25 cellular contexts compared by ENCODE assay signal in genomic region chr1:1092149-1092855, GRCh38. TPM values are rescaled to one million over a fixed set of nuclear protein-coding genes. Genes with fewer than 3 reads are reported as not detected.
A peak's percentile ranks its signal among the peaks of the same experiment; 100 is the strongest.
DNase-seq lines count a peak whose midpoint lies in the region; ATAC-seq, FAIRE-seq and TF ChIP-seq lines count a peak whose summit lies in the region.
"Had no signal": no experiment of that assay in that cellular context is flagged by ENCODE, and none has a peak within 500 bp of the region (broad histone marks: within the 10 kb centered on the region; RNA-seq: fewer than 3 reads in every experiment).

No MANE protein-coding gene starts in this region.

- H3K14ac ChIP-seq in neuronal stem cell (ENCODE audit: low read length): no peak overlapping the region

- H4K91ac ChIP-seq in neuronal stem cell (ENCODE audit: low read depth, low read length, poor library complexity): no peak overlapping the region

- no peak overlapping the region for H2BK12ac ChIP-seq in neuronal stem cell (ENCODE audit: low read length)

- H3K27ac ChIP-seq in neuronal stem cell (replicated peaks; ENCODE audit: low read length): no peak overlapping the region
- H3K27ac ChIP-seq in small intestine (ENCODE audit: low read depth in 1 of 2, low read length in 1 of 2): no peak overlapping the region
- no peak overlapping the region for H3K27ac ChIP-seq in CD4-positive, alpha-beta T cell (ENCODE audit: low read depth, low read length)
- H3K27ac ChIP-seq: breast epithelium, esophagus squamous epithelium, neural progenitor cell, psoas muscle, suprapubic skin, vagina, VCaP had no signal

- H3K4me1 Mint-ChIP-seq in chondrocyte (ENCODE audit: low read depth): no peaks in the 10 kb centered on the region
- H3K4me1 Mint-ChIP-seq in CD4-positive, alpha-beta T cell (ENCODE audit: low read depth): no peaks in the 10 kb centered on the region
- H3K4me1 Mint-ChIP-seq: CD4-positive, alpha-beta memory T cell; endodermal cell had no signal

- intact Hi-C loops in cardiac septum (cut with DNase I) (no loop called here), left cardiac atrium (cut with DNase I) (no loop called here)
- intact Hi-C loops in CD4-positive, alpha-beta T cell (cut with DNase I, micrococcal nuclease): no loop called here

- no peak overlapping the region for H3K4me2 ChIP-seq in neuronal stem cell (ENCODE audit: insufficient read depth, low read length, poor library complexity, severe bottlenecking)
- H3K4me2 ChIP-seq: neural progenitor cell had no signal

- H2BK120ac ChIP-seq in neuronal stem cell (ENCODE audit: low read depth, low read length): no peak overlapping the region

- no peaks in the 10 kb centered on the region for H3K36me3 ChIP-seq in neuronal stem cell (replicated peaks in 1 of 2; ENCODE audit: control insufficient read depth in 2 of 2, insufficient read depth in 2 of 2, low read length in 2 of 2)
- no peaks in the 10 kb centered on the region for H3K36me3 ChIP-seq in small intestine (ENCODE audit: control insufficient read depth in 2 of 2, insufficient read depth in 2 of 2, low read length in 2 of 2)
- H3K36me3 ChIP-seq: breast epithelium, neural progenitor cell, suprapubic skin, vagina had no signal

- H2BK15ac ChIP-seq in neuronal stem cell (ENCODE audit: low read length): no peak overlapping the region

- H3K9me3 Mint-ChIP-seq in chondrocyte (ENCODE audit: low read depth): no peaks in the 10 kb centered on the region
- H3K9me3 Mint-ChIP-seq in CD4-positive, alpha-beta T cell: no peaks in the 10 kb centered on the region
- H3K9me3 Mint-ChIP-seq: CD4-positive, alpha-beta memory T cell; T-helper 2 cell treated with Interferon-gamma antibody and Interleukin-4, amounts not matched to agents 5 μg/mL and 100 μg/mL, for 36 hours had no signal

- no CpG with 5 or more reads among the region's 28 CpGs for WGBS in neuronal stem cell (ENCODE audit: extremely low coverage in 2 of 2, insufficient read length in 2 of 2, insufficient replicate concordance in 1 of 2), 2 donors
- WGBS in small intestine, 3 donors: 96 to 98% (median 97%) methylated on average over 27 to 28 of the region's 28 CpGs

- H3K18ac ChIP-seq in neuronal stem cell (ENCODE audit: low read length): no peak overlapping the region

- no peaks in the 10 kb centered on the region for H3K36me3 Mint-ChIP-seq in chondrocyte (ENCODE audit: low read depth)
- no peaks in the 10 kb centered on the region for H3K36me3 Mint-ChIP-seq in CD4-positive, alpha-beta T cell (ENCODE audit: low read depth)
- H3K36me3 Mint-ChIP-seq: CD4-positive, alpha-beta memory T cell had no signal

- POLR2A ChIA-PET in CD4-positive, alpha-beta T cell (lab: Charles Lee): no interaction called here

- peak; percentile 63 for DNase-seq in cardiac septum (ENCODE audit: low spot score)
- no peak for DNase-seq in left cardiac atrium
- DNase-seq in chondrocyte (ENCODE audit: low spot score): peak; percentile 94
- no peak for DNase-seq in neuronal stem cell (ENCODE audit: low spot score)
- DNase-seq in small intestine: no peak
- DNase-seq in activated CD4-positive, alpha-beta T cell treated with anti-CD3 and anti-CD28 coated beads for 48 hours: no peak
- no peak for DNase-seq in CD4-positive, alpha-beta T cell
- DNase-seq: activated CD4-positive, alpha-beta T cell treated with anti-CD3 and anti-CD28 coated beads, Interleukin-2, amount 50 U/mL, for 1 hour; activated gamma-delta T cell treated with Interleukin-2 at 50 U/mL for 16 hours; CD4-positive, alpha-beta memory T cell; cortex of kidney; esophagus squamous epithelium; NCI-H1048; NCI-H187; RPMI8226 had no signal

- no peak for FAIRE-seq in small intestine (lab: Jason Lieb, UNC)
- FAIRE-seq: frontal cortex had no signal

- H3K4me1 ChIP-seq in neuronal stem cell (ENCODE audit: control insufficient read depth in 2 of 2, insufficient read depth in 1 of 2, low read depth in 1 of 2, low read length in 2 of 2) (no peaks in the 10 kb centered on the region), small intestine (ENCODE audit: control insufficient read depth in 2 of 2, insufficient read depth in 1 of 2, low read depth in 1 of 2, low read length in 1 of 2) (no peaks in the 10 kb centered on the region)
- H3K4me1 ChIP-seq: breast epithelium, esophagus squamous epithelium, neural progenitor cell, psoas muscle, suprapubic skin, vagina had no signal

- peak overlapping the region; percentile 67 for H3K23ac ChIP-seq in neuronal stem cell (ENCODE audit: low read depth, low read length, poor library complexity)

- H3K27me3 ChIP-seq in neuronal stem cell (ENCODE audit: control insufficient read depth in 3 of 3, insufficient read depth in 3 of 3, low read depth in 1 of 3, low read length in 3 of 3): no peaks in the 10 kb centered on the region
- H3K27me3 ChIP-seq in small intestine (ENCODE audit: control insufficient read depth in 2 of 2, insufficient read depth in 2 of 2, low read length in 2 of 2): no peaks in the 10 kb centered on the region
- no peaks in the 10 kb centered on the region for H3K27me3 ChIP-seq in CD4-positive, alpha-beta T cell (ENCODE audit: control insufficient read depth, insufficient read depth, low read length)
- H3K27me3 ChIP-seq: breast epithelium, esophagus squamous epithelium, neural progenitor cell, suprapubic skin, vagina had no signal

- H3K9me3 ChIP-seq in neuronal stem cell (replicated peaks in 1 of 2; ENCODE audit: control insufficient read depth in 2 of 2, insufficient read depth in 1 of 2, low read depth in 1 of 2, low read length in 2 of 2): peaks cover 2 to 8% of the 10 kb centered on the region in 2 donors
- no peaks in the 10 kb centered on the region for H3K9me3 ChIP-seq in small intestine (ENCODE audit: control insufficient read depth, low read depth)
- no peaks in the 10 kb centered on the region for H3K9me3 ChIP-seq in CD4-positive, alpha-beta T cell (ENCODE audit: control insufficient read depth, low read length)
- H3K9me3 ChIP-seq: breast epithelium, esophagus squamous epithelium, psoas muscle, suprapubic skin, vagina had no signal

- H2AFZ ChIP-seq in neuronal stem cell (ENCODE audit: low read length): no peak overlapping the region
- H2AFZ ChIP-seq: neural progenitor cell had no signal

- H3K4me3 ChIP-seq in neuronal stem cell (ENCODE audit: low read length in 2 of 2) (no peak overlapping the region), small intestine (ENCODE audit: low read depth in 1 of 2, low read length in 2 of 2) (no peak overlapping the region)
- H3K4me3 ChIP-seq: breast epithelium, esophagus squamous epithelium, lung, neural progenitor cell, psoas muscle, suprapubic skin, vagina had no signal

- H3K79me1 ChIP-seq in neuronal stem cell (ENCODE audit: low read depth, low read length): peaks cover 4% of the 10 kb centered on the region

- no peak overlapping the region for H3K4ac ChIP-seq in neuronal stem cell (ENCODE audit: low read length)

- no peak for TF ChIP-seq CTCF in chondrocyte (IDR thresholded peaks at IDR 0.05)
- no peak for TF ChIP-seq CTCF in CD4-positive, alpha-beta T cell (IDR thresholded peaks at IDR 0.05)

- H2BK5ac ChIP-seq in neuronal stem cell (ENCODE audit: low read length): peak overlapping the region; percentile 5

- H3K9ac ChIP-seq in neuronal stem cell (ENCODE audit: low read depth, low read length, poor library complexity): no peak overlapping the region
- H3K9ac ChIP-seq: neural progenitor cell had no signal

- H4K8ac ChIP-seq in neuronal stem cell (ENCODE audit: low read depth, low read length): peak overlapping the region; percentile 17

- ATAC-seq in left cardiac atrium: no peak
- no peak for ATAC-seq in CD4-positive, alpha-beta T cell (ENCODE audit: poor library complexity)

- no peak overlapping the region for H3K27ac Mint-ChIP-seq in chondrocyte (ENCODE audit: unreplicated experiment)
- H3K27ac Mint-ChIP-seq in CD4-positive, alpha-beta T cell: no peak overlapping the region
- H3K27ac Mint-ChIP-seq: CD4-positive, alpha-beta memory T cell; endodermal cell; neural progenitor cell; T-helper 2 cell treated with Interferon-gamma antibody and Interleukin-4, amounts not matched to agents 5 μg/mL and 100 μg/mL, for 36 hours had no signal

- H3K27me3 Mint-ChIP-seq in chondrocyte (ENCODE audit: low read depth): no peaks in the 10 kb centered on the region
- no peaks in the 10 kb centered on the region for H3K27me3 Mint-ChIP-seq in CD4-positive, alpha-beta T cell
- H3K27me3 Mint-ChIP-seq: CD4-positive, alpha-beta memory T cell had no signal

- H3K4me3 Mint-ChIP-seq in chondrocyte (ENCODE audit: unreplicated experiment): no peak overlapping the region
- H3K4me3 Mint-ChIP-seq in CD4-positive, alpha-beta T cell: no peak overlapping the region
- H3K4me3 Mint-ChIP-seq: CD4-positive, alpha-beta memory T cell; endodermal cell; T-helper 2 cell treated with Interferon-gamma antibody and Interleukin-4, amounts not matched to agents 5 μg/mL and 100 μg/mL, for 36 hours had no signal

- H2AK5ac ChIP-seq in neuronal stem cell (ENCODE audit: low read depth, low read length): no peak overlapping the region

- CTCF ChIA-PET in CD4-positive, alpha-beta T cell (lab: Charles Lee): no interaction called here

RNA-seq across cellular contexts. Expression of gene RNF223, which starts 18.2 kb away (rescaled TPM):
- total RNA-seq in cardiac septum (not detected), left cardiac atrium (not detected), chondrocyte (not detected in 3 replicates)
- polyA plus RNA-seq in neuronal stem cell (2013, experiment 1 of 2): 0.03 TPM
- polyA plus RNA-seq in neuronal stem cell (2013, experiment 2 of 2): 0.01 TPM
- polyA plus RNA-seq in small intestine: under 1 TPM in 2 of 3 donors, not detected in 1; 0.18 to 0.45 TPM
- not detected for total RNA-seq in CD4-positive, alpha-beta T cell
- total RNA-seq: CD4-positive, alpha-beta memory T cell; endodermal cell; frontal cortex; psoas muscle had no signal
- polyA plus RNA-seq: CD4-positive, alpha-beta memory T cell; psoas muscle had no signal

RNA-seq across cellular contexts. Expression of gene C1orf159, which starts 23.6 kb away (rescaled TPM):
- total RNA-seq in cardiac septum (5.4 TPM), left cardiac atrium (1 to 10 TPM; 5.3 to 6.1 TPM), chondrocyte (9.2 to 15.1 TPM (median 9.2 TPM) in 3 replicates)
- polyA plus RNA-seq in neuronal stem cell (2013, experiment 1 of 2): 12.3 TPM
- polyA plus RNA-seq in neuronal stem cell (2013, experiment 2 of 2): 11.7 TPM
- polyA plus RNA-seq in small intestine: 10 to 100 TPM; 12.4 to 19.0 (median 12.7) TPM
- 10 to 100 TPM; 11.1 to 11.3 TPM for total RNA-seq in CD4-positive, alpha-beta T cell

Comparison
In these comparisons a context has a peak if more than half of its experiments do, and no peak if none do; other contexts are left out.
1. DNase-seq: peak in cardiac septum (single experiment) and chondrocyte (single experiment); none in left cardiac atrium (single experiment), neuronal stem cell (single experiment), small intestine (single experiment), activated CD4-positive, alpha-beta T cell treated with anti-CD3 and anti-CD28 coated beads for 48 hours (single experiment) and CD4-positive, alpha-beta T cell (0 of 10).